ENCODE assay signal across 8 cellular contexts in genomic region chr20:54475334-54476287, GRCh38. TPM values are rescaled to one million over a fixed set of nuclear protein-coding genes. Genes with fewer than 3 reads are reported as not detected.
DNase-seq lines count a peak whose midpoint lies in the region; ATAC-seq and TF ChIP-seq lines count a peak whose summit lies in the region.

Gene DOK5, plus strand, starts transcription at chr20:54475593. Its CDS starts 354 bp downstream, at chr20:54475947.

- CTCF ChIA-PET in activated CD4-positive, alpha-beta memory T cell treated with anti-CD3 and anti-CD28 coated beads, Interleukin-2, amount 10 ng/mL, durations not matched to agents 7 days and 5 days (lab: Charles Lee): no interaction called here

- H3K9me3 ChIP-seq in GM23248 (ENCODE audit: low read depth) (no peaks in the 10 kb centered on the region), iPS DF 6.9 (ENCODE audit: control insufficient read depth, insufficient read depth, low read length) (no peaks in the 10 kb centered on the region)

- peak; percentile 71 for DNase-seq in GM23248
- peak; percentile 16 for DNase-seq in astrocyte of the cerebellum (ENCODE audit: low read depth)
- no peak for DNase-seq in iPS DF 6.9 (ENCODE audit: low read depth, low spot score)
- peak; percentile 89 for DNase-seq in retina
- no peak for DNase-seq in NCI-H1436 (lab: John Stamatoyannopoulos, UW)
- DNase-seq in activated CD4-positive, alpha-beta memory T cell treated with anti-CD3 and anti-CD28 coated beads, Interleukin-2, amount 10 ng/mL, durations not matched to agents 7 days and 5 days: no peak

- peak within 1 kb of the TSS; percentile 69 for H3K9ac ChIP-seq in GM23248

- no peak for ATAC-seq in GM18520 (IDR thresholded peaks at IDR 0.05; ENCODE audit: unreplicated experiment)
- no peak for ATAC-seq in HG02798 (IDR thresholded peaks at IDR 0.05; ENCODE audit: poor library complexity, unreplicated experiment)

- H3K4me1 Mint-ChIP-seq in activated CD4-positive, alpha-beta memory T cell treated with anti-CD3 and anti-CD28 coated beads, Interleukin-2, amount 10 ng/mL, durations not matched to agents 7 days and 5 days: no peaks in the 10 kb centered on the region

- no peaks in the 10 kb centered on the region for H3K9me3 Mint-ChIP-seq in activated CD4-positive, alpha-beta memory T cell treated with anti-CD3 and anti-CD28 coated beads, Interleukin-2, amount 10 ng/mL, durations not matched to agents 7 days and 5 days

- no peaks in the 10 kb centered on the region for H4K20me1 ChIP-seq in GM23248 (ENCODE audit: insufficient read depth)

- H3K36me3 ChIP-seq in GM23248 (ENCODE audit: low read depth) (no peaks in the 10 kb centered on the region), iPS DF 6.9 (ENCODE audit: control insufficient read depth, insufficient read depth, low read length) (no peaks in the 10 kb centered on the region)

- in situ Hi-C loops in GM23248 (cut with MboI): loop anchor here (10.0 kb wide), 1 partner anchor 169 kb away; no protein-coding TSS in a partner anchor
- in situ Hi-C loops in astrocyte of the cerebellum (cut with HindIII; ENCODE audit: low sequenced_read_pairs): no loop called here

- peaks cover 10% of the 10 kb centered on the region for H3K4me1 ChIP-seq in GM23248 (ENCODE audit: insufficient read depth)
- no peaks in the 10 kb centered on the region; the same call in 1 of the 2 replicates for H3K4me1 ChIP-seq in iPS DF 6.9 (ENCODE audit: control insufficient read depth, insufficient read depth, low read length)

- H3K4me2 ChIP-seq in GM23248 (ENCODE audit: unreplicated experiment): peak within 1 kb of the TSS; percentile 92

- peaks cover 12% of the 10 kb centered on the region; the same call in 1 of the 2 replicates for H3K79me2 ChIP-seq in GM23248 (ENCODE audit: insufficient read depth)

- no peaks in the 10 kb centered on the region for H3K36me3 Mint-ChIP-seq in activated CD4-positive, alpha-beta memory T cell treated with anti-CD3 and anti-CD28 coated beads, Interleukin-2, amount 10 ng/mL, durations not matched to agents 7 days and 5 days (ENCODE audit: low read depth)

- POLR2A ChIA-PET in activated CD4-positive, alpha-beta memory T cell treated with anti-CD3 and anti-CD28 coated beads, Interleukin-2, amount 10 ng/mL, durations not matched to agents 7 days and 5 days (lab: Charles Lee): no interaction called here

- no peaks in the 10 kb centered on the region for H3K27me3 ChIP-seq in GM23248 (replicated peaks; ENCODE audit: insufficient read depth)
- peaks cover 3% of the 10 kb centered on the region; the same call in 1 of the 2 replicates for H3K27me3 ChIP-seq in iPS DF 6.9 (ENCODE audit: control insufficient read depth, insufficient read depth, low read length)

- H3K4me3 ChIP-seq in GM23248: peak within 1 kb of the TSS; percentile 94
- peak within 1 kb of the TSS; percentile 94 for H3K4me3 ChIP-seq in astrocyte of the cerebellum (ENCODE audit: low read depth, low read length)
- H3K4me3 ChIP-seq in iPS DF 6.9 (ENCODE audit: low read length): peak within 1 kb of the TSS; percentile 80

- H2AFZ ChIP-seq in GM23248: peak within 1 kb of the TSS; percentile 90

- 1 to 2% methylated on average over 52 to 75 of the region's 75 CpGs for WGBS in GM23248 (ENCODE audit: low coverage in 1 of 2, low lambda C conversion rate in 2 of 2, missing lambda C conversion rate in 2 of 2), 2 experiments
- no CpG with 5 or more reads among the region's 75 CpGs for WGBS in iPS DF 6.9 (ENCODE audit: insufficient coverage, insufficient read length)

- H3K27ac Mint-ChIP-seq in activated CD4-positive, alpha-beta memory T cell treated with anti-CD3 and anti-CD28 coated beads, Interleukin-2, amount 10 ng/mL, durations not matched to agents 7 days and 5 days: no peak within 1 kb of the TSS

- H3K4me3 Mint-ChIP-seq in activated CD4-positive, alpha-beta memory T cell treated with anti-CD3 and anti-CD28 coated beads, Interleukin-2, amount 10 ng/mL, durations not matched to agents 7 days and 5 days: no peak within 1 kb of the TSS

- TF ChIP-seq CTCF in astrocyte of the cerebellum (IDR thresholded peaks at IDR 0.05; ENCODE audit: low read depth, low read length, missing control alignments): no peak

- H3K27ac ChIP-seq in GM23248: no peak within 1 kb of the TSS
- H3K27ac ChIP-seq in iPS DF 6.9 (ENCODE audit: low read length): no peak within 1 kb of the TSS

- H3K9me2 ChIP-seq in GM23248 (ENCODE audit: insufficient read depth): no peaks in the 10 kb centered on the region

- H3F3A ChIP-seq in GM23248 (ENCODE audit: insufficient read depth): peaks cover 37% of the 10 kb centered on the region

- H3K27me3 Mint-ChIP-seq in activated CD4-positive, alpha-beta memory T cell treated with anti-CD3 and anti-CD28 coated beads, Interleukin-2, amount 10 ng/mL, durations not matched to agents 7 days and 5 days: peaks cover 41% of the 10 kb centered on the region

RNA-seq across cellular contexts. Expression of gene DOK5, which starts in this region (rescaled TPM):
- 10.8 and 11.8 TPM in 2 replicates for total RNA-seq in GM23248 (2014; rRNA removed; shearing (Covaris generic))
- polyA plus RNA-seq in GM23248 (2016; fragmentation: Nextera tagmentation; extraction: Ambion mirVana): 16.0 and 16.1 TPM in 2 replicates
- total RNA-seq in activated CD4-positive, alpha-beta memory T cell treated with anti-CD3 and anti-CD28 coated beads, Interleukin-2, amount 10 ng/mL, durations not matched to agents 7 days and 5 days: not detected

Comparison
In these comparisons a context has a peak if more than half of its experiments do, and no peak if none do; other contexts are left out.
1. RNA of gene DOK5 (total RNA-seq): 10.8 to 11.8 TPM in GM23248; not detected in activated CD4-positive, alpha-beta memory T cell treated with anti-CD3 and anti-CD28 coated beads, Interleukin-2, amount 10 ng/mL, durations not matched to agents 7 days and 5 days; every median in the first group is over 10 times any median in the second.
2. DNase-seq: peak in GM23248 (single experiment), astrocyte of the cerebellum (single experiment) and retina (single experiment); none in iPS DF 6.9 (single experiment), NCI-H1436 (single experiment) and activated CD4-positive, alpha-beta memory T cell treated with anti-CD3 and anti-CD28 coated beads, Interleukin-2, amount 10 ng/mL, durations not matched to agents 7 days and 5 days (single experiment).
3. Peak in every context shown above with its lines, with median percentiles within 50 percentile points of each other: H3K4me3 ChIP-seq.